Comparison of ENCODE assay signal across 28 cellular contexts in the genomic region with DNA sequence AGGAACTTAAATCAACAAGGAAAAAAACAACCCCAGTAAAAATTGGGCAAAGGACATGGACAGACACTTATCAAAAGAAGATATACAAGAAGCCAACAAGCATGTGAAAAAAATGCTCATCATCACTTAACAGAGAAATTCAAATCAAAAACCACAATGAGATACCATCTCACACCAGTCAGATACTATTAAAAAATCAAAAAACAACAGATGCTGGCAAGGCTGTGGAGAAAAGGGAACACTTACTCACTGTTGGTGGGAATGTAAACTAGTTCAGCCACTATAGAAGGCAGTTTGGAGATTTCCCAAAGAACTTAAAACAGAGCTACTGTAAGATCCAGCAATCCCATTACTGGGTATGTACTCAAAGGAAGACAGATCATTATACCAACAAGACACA.
"Had no signal": no experiment of that assay in that cellular context is flagged by ENCODE, and none has a peak within 500 bp of the region (broad histone marks: within the 10 kb centered on the region; RNA-seq: fewer than 3 reads in every experiment).

No MANE protein-coding gene starts in this region.

- H3K9me3 ChIP-seq: ascending aorta, esophagus muscularis mucosa, gastroesophageal sphincter, left ventricle myocardium inferior, neutrophil, thyroid gland, upper lobe of right lung had no signal

- H3K36me3 ChIP-seq: ascending aorta, esophagus muscularis mucosa, gastroesophageal sphincter, left ventricle myocardium inferior, neutrophil, thyroid gland, upper lobe of right lung had no signal

- H3K4me1 ChIP-seq: ascending aorta, left ventricle myocardium inferior, parathyroid adenoma, thyroid gland, upper lobe of right lung had no signal

- H3K27me3 ChIP-seq: ascending aorta, esophagus muscularis mucosa, gastroesophageal sphincter, neutrophil, thyroid gland, upper lobe of right lung had no signal

- H3K36me3 Mint-ChIP-seq: mesothelial cell of epicardium had no signal

- H3K4me1 Mint-ChIP-seq: activated naive CD8-positive, alpha-beta T cell treated with anti-CD3 and anti-CD28 coated beads, Interleukin-2, amount 50 U/mL, for 24 hours; nephron had no signal

- H3K27ac ChIP-seq: ascending aorta, esophagus muscularis mucosa, gastroesophageal sphincter, left ventricle myocardium inferior, neutrophil, parathyroid adenoma, thyroid gland, upper lobe of right lung, WERI-Rb-1 had no signal

- H3K27ac Mint-ChIP-seq: activated CD8-positive, alpha-beta T cell treated with anti-CD3 and anti-CD28 coated beads, Interleukin-2, amount 10 ng/mL, durations not matched to agents 7 days and 5 days; activated naive CD8-positive, alpha-beta T cell treated with anti-CD3 and anti-CD28 coated beads, Interleukin-2, amount 50 U/mL, for 24 hours; activated T-helper 1 cell treated with anti-CD3 and anti-CD28 coated beads, Interleukin-12 subunit alpha, Interleukin-12 subunit beta, Interleukin-2, Interleukin-4 antibody, amounts not matched to agents 30 ng/mL and 10 ng/mL and 1 ng/mL, durations not matched to agents 14 hours and 24 hours and 36 hours; effector memory CD8-positive, alpha-beta T cell; mesothelial cell of epicardium; nephron; T-helper 2 cell treated with Interferon-gamma antibody and Interleukin-4, amounts not matched to agents 5 μg/mL and 100 μg/mL, for 36 hours had no signal

- H2AFZ ChIP-seq: parathyroid adenoma had no signal

- H3K79me2 ChIP-seq: parathyroid adenoma had no signal

- ATAC-seq: activated CD8-positive, alpha-beta T cell treated with anti-CD3 and anti-CD28 coated beads, Interleukin-2, amount 10 ng/mL, durations not matched to agents 7 days and 5 days; activated naive CD8-positive, alpha-beta T cell treated with anti-CD3 and anti-CD28 coated beads, Interleukin-2, amount 50 U/mL, for 24 hours; effector memory CD8-positive, alpha-beta T cell; gastroesophageal sphincter; right cardiac atrium; stimulated activated naive CD8-positive, alpha-beta T cell treated with anti-CD3 and anti-CD28 coated beads, Interleukin-15, Interleukin-2, amounts not matched to agents 100 U/mL and 50 U/mL, for 24 hours; upper lobe of right lung had no signal

- FAIRE-seq: colon had no signal

- DNase-seq: activated CD4-positive, alpha-beta T cell treated with anti-CD3 and anti-CD28 coated beads, Interleukin-2, amount 50 U/mL, for 1 hour; activated CD4-positive, CD25-positive, alpha-beta regulatory T cell treated with anti-CD3 and anti-CD28 coated beads, Interleukin-2, amount 50 U/mL, for 72 hours; activated CD8-positive, alpha-beta T cell treated with anti-CD3 and anti-CD28 coated beads, Interleukin-2, amount 10 ng/mL, durations not matched to agents 7 days and 5 days; activated gamma-delta T cell; activated naive CD4-positive, alpha-beta T cell treated with anti-CD3 and anti-CD28 coated beads, Interleukin-2, amount 50 U/mL, for 16 hours; activated naive CD8-positive, alpha-beta T cell treated with anti-CD3 and anti-CD28 coated beads, Interleukin-2, amount 50 U/mL, for 24 hours; central memory CD4-positive, alpha-beta T cell; effector memory CD8-positive, alpha-beta T cell; head of caudate nucleus; hypothalamus; left ventricle myocardium inferior; right cardiac atrium; stimulated activated CD4-positive, alpha-beta T cell treated with anti-CD3 and anti-CD28 coated beads, Interleukin-12 subunit alpha, Interleukin-12 subunit beta, amount 100 ng/mL, for 4 hours; stimulated activated CD4-positive, alpha-beta T cell treated with anti-CD3 and anti-CD28 coated beads, Interleukin-4, amount 100 ng/mL, for 4 hours; stimulated activated naive CD8-positive, alpha-beta T cell treated with anti-CD3 and anti-CD28 coated beads, Interleukin-15, Interleukin-2, amounts not matched to agents 100 U/mL and 50 U/mL, for 24 hours; thyroid gland; upper lobe of right lung; WERI-Rb-1 had no signal

- H3K4me3 ChIP-seq: ascending aorta, esophagus muscularis mucosa, gastroesophageal sphincter, left ventricle myocardium inferior, thyroid gland, upper lobe of right lung had no signal

- H3K9me3 Mint-ChIP-seq: activated naive CD8-positive, alpha-beta T cell treated with anti-CD3 and anti-CD28 coated beads, Interleukin-2, amount 50 U/mL, for 24 hours; activated T-helper 1 cell treated with anti-CD3 and anti-CD28 coated beads, Interleukin-12 subunit alpha, Interleukin-12 subunit beta, Interleukin-2, Interleukin-4 antibody, amounts not matched to agents 30 ng/mL and 10 ng/mL and 1 ng/mL, durations not matched to agents 14 hours and 24 hours and 36 hours; mesothelial cell of epicardium; nephron; T-helper 2 cell treated with Interferon-gamma antibody and Interleukin-4, amounts not matched to agents 5 μg/mL and 100 μg/mL, for 36 hours had no signal

- H3K4me3 Mint-ChIP-seq: activated CD8-positive, alpha-beta T cell treated with anti-CD3 and anti-CD28 coated beads, Interleukin-2, amount 10 ng/mL, durations not matched to agents 7 days and 5 days; activated naive CD8-positive, alpha-beta T cell treated with anti-CD3 and anti-CD28 coated beads, Interleukin-2, amount 50 U/mL, for 24 hours; activated T-helper 1 cell treated with anti-CD3 and anti-CD28 coated beads, Interleukin-12 subunit alpha, Interleukin-12 subunit beta, Interleukin-2, Interleukin-4 antibody, amounts not matched to agents 30 ng/mL and 10 ng/mL and 1 ng/mL, durations not matched to agents 14 hours and 24 hours and 36 hours; effector memory CD8-positive, alpha-beta T cell; mesothelial cell of epicardium; nephron; T-helper 2 cell treated with Interferon-gamma antibody and Interleukin-4, amounts not matched to agents 5 μg/mL and 100 μg/mL, for 36 hours had no signal

- H3K27me3 Mint-ChIP-seq: activated naive CD8-positive, alpha-beta T cell treated with anti-CD3 and anti-CD28 coated beads, Interleukin-2, amount 50 U/mL, for 24 hours; effector memory CD8-positive, alpha-beta T cell had no signal

- H3K9ac ChIP-seq: parathyroid adenoma had no signal
